Comparison of ENCODE assay signal across 1 cellular context in the genomic region with DNA sequence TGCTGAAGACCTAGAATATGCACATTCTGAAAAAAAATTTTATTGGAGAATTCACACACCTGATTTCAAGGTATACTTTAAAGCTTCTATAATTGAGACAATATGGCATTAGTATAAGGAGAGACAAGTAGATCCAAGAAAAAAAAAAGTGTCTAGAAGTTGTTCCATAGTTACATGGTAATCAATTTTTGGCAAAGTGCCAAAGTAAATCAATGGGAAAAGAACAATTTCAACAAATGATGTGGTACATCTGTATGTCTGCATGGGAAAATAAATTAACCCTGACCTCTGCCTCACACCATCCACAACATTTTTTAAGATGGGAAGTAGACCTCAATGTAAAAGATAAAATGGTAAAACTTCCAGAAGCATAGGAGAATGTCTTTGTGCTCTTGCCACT.
A peak's percentile ranks its signal among the peaks of the same experiment; 100 is the strongest.
TF ChIP-seq lines count a peak whose summit lies in the region.

No MANE protein-coding gene starts in this region.

TF ChIP-seq in K562, 482 proteins besides CTCF, POLR2A, EP300 and RAD21 (continued from another document):
- TF ChIP-seq, protein P1, sequence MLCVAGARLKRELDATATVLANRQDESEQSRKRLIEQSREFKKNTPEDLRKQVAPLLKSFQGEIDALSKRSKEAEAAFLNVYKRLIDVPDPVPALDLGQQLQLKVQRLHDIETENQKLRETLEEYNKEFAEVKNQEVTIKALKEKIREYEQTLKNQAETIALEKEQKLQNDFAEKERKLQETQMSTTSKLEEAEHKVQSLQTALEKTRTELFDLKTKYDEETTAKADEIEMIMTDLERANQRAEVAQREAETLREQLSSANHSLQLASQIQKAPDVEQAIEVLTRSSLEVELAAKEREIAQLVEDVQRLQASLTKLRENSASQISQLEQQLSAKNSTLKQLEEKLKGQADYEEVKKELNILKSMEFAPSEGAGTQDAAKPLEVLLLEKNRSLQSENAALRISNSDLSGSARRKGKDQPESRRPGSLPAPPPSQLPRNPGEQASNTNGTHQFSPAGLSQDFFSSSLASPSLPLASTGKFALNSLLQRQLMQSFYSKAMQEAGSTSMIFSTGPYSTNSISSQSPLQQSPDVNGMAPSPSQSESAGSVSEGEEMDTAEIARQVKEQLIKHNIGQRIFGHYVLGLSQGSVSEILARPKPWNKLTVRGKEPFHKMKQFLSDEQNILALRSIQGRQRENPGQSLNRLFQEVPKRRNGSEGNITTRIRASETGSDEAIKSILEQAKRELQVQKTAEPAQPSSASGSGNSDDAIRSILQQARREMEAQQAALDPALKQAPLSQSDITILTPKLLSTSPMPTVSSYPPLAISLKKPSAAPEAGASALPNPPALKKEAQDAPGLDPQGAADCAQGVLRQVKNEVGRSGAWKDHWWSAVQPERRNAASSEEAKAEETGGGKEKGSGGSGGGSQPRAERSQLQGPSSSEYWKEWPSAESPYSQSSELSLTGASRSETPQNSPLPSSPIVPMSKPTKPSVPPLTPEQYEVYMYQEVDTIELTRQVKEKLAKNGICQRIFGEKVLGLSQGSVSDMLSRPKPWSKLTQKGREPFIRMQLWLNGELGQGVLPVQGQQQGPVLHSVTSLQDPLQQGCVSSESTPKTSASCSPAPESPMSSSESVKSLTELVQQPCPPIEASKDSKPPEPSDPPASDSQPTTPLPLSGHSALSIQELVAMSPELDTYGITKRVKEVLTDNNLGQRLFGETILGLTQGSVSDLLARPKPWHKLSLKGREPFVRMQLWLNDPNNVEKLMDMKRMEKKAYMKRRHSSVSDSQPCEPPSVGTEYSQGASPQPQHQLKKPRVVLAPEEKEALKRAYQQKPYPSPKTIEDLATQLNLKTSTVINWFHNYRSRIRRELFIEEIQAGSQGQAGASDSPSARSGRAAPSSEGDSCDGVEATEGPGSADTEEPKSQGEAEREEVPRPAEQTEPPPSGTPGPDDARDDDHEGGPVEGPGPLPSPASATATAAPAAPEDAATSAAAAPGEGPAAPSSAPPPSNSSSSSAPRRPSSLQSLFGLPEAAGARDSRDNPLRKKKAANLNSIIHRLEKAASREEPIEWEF (CRISPR knock-in tag; IDR thresholded peaks at IDR 0.05): no peak
- TF ChIP-seq SMAD1 (IDR thresholded peaks at IDR 0.05; ENCODE audit: low read depth, low read length, partially characterized antibody) (peak; percentile 78), ZFP1 (CRISPR knock-in tag; IDR thresholded peaks at IDR 0.05) (no peak), NCOR1 (IDR thresholded peaks at IDR 0.05) (no peak), NFIX (CRISPR knock-in tag; IDR thresholded peaks at IDR 0.05; ENCODE audit: low read depth) (peak; percentile 99), RBM15 (IDR thresholded peaks at IDR 0.05; ENCODE audit: insufficient read depth, low read length) (no peak)
- TF ChIP-seq, protein P2, sequence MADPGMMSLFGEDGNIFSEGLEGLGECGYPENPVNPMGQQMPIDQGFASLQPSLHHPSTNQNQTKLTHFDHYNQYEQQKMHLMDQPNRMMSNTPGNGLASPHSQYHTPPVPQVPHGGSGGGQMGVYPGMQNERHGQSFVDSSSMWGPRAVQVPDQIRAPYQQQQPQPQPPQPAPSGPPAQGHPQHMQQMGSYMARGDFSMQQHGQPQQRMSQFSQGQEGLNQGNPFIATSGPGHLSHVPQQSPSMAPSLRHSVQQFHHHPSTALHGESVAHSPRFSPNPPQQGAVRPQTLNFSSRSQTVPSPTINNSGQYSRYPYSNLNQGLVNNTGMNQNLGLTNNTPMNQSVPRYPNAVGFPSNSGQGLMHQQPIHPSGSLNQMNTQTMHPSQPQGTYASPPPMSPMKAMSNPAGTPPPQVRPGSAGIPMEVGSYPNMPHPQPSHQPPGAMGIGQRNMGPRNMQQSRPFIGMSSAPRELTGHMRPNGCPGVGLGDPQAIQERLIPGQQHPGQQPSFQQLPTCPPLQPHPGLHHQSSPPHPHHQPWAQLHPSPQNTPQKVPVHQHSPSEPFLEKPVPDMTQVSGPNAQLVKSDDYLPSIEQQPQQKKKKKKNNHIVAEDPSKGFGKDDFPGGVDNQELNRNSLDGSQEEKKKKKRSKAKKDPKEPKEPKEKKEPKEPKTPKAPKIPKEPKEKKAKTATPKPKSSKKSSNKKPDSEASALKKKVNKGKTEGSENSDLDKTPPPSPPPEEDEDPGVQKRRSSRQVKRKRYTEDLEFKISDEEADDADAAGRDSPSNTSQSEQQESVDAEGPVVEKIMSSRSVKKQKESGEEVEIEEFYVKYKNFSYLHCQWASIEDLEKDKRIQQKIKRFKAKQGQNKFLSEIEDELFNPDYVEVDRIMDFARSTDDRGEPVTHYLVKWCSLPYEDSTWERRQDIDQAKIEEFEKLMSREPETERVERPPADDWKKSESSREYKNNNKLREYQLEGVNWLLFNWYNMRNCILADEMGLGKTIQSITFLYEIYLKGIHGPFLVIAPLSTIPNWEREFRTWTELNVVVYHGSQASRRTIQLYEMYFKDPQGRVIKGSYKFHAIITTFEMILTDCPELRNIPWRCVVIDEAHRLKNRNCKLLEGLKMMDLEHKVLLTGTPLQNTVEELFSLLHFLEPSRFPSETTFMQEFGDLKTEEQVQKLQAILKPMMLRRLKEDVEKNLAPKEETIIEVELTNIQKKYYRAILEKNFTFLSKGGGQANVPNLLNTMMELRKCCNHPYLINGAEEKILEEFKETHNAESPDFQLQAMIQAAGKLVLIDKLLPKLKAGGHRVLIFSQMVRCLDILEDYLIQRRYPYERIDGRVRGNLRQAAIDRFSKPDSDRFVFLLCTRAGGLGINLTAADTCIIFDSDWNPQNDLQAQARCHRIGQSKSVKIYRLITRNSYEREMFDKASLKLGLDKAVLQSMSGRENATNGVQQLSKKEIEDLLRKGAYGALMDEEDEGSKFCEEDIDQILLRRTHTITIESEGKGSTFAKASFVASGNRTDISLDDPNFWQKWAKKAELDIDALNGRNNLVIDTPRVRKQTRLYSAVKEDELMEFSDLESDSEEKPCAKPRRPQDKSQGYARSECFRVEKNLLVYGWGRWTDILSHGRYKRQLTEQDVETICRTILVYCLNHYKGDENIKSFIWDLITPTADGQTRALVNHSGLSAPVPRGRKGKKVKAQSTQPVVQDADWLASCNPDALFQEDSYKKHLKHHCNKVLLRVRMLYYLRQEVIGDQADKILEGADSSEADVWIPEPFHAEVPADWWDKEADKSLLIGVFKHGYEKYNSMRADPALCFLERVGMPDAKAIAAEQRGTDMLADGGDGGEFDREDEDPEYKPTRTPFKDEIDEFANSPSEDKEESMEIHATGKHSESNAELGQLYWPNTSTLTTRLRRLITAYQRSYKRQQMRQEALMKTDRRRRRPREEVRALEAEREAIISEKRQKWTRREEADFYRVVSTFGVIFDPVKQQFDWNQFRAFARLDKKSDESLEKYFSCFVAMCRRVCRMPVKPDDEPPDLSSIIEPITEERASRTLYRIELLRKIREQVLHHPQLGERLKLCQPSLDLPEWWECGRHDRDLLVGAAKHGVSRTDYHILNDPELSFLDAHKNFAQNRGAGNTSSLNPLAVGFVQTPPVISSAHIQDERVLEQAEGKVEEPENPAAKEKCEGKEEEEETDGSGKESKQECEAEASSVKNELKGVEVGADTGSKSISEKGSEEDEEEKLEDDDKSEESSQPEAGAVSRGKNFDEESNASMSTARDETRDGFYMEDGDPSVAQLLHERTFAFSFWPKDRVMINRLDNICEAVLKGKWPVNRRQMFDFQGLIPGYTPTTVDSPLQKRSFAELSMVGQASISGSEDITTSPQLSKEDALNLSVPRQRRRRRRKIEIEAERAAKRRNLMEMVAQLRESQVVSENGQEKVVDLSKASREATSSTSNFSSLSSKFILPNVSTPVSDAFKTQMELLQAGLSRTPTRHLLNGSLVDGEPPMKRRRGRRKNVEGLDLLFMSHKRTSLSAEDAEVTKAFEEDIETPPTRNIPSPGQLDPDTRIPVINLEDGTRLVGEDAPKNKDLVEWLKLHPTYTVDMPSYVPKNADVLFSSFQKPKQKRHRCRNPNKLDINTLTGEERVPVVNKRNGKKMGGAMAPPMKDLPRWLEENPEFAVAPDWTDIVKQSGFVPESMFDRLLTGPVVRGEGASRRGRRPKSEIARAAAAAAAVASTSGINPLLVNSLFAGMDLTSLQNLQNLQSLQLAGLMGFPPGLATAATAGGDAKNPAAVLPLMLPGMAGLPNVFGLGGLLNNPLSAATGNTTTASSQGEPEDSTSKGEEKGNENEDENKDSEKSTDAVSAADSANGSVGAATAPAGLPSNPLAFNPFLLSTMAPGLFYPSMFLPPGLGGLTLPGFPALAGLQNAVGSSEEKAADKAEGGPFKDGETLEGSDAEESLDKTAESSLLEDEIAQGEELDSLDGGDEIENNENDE (IDR thresholded peaks at IDR 0.05; ENCODE audit: low read depth, low read length): no peak
